12 cellular contexts compared by ENCODE assay signal in genomic region chr10:98308602-98309365, GRCh38. TPM values are rescaled to one million over a fixed set of nuclear protein-coding genes. Genes with fewer than 3 reads are reported as not detected.
DNase-seq lines count a peak whose midpoint lies in the region; ATAC-seq and TF ChIP-seq lines count a peak whose summit lies in the region.
"Had no signal": no experiment of that assay in that cellular context is flagged by ENCODE, and none has a peak within 500 bp of the region (broad histone marks: within the 10 kb centered on the region; RNA-seq: fewer than 3 reads in every experiment).

No MANE protein-coding gene starts in this region.

- no peak overlapping the region for H2BK15ac ChIP-seq in neuronal stem cell (ENCODE audit: low read length)

- no peak overlapping the region for H2BK120ac ChIP-seq in neuronal stem cell (ENCODE audit: low read depth, low read length)

- H3K9me3 Mint-ChIP-seq in Caco-2 (ENCODE audit: unreplicated experiment): no peaks in the 10 kb centered on the region
- H3K9me3 Mint-ChIP-seq: activated T-helper 2 cell treated with anti-CD3 and anti-CD28 coated beads, Interferon-gamma antibody, Interleukin-2, Interleukin-4, amounts not matched to agents 10 μg/mL and 5 μg/mL and 100 μg/mL, durations not matched to agents 14 hours and 24 hours and 36 hours; dendritic cell treated with granulocyte-macrophage colony-stimulating factor and Interleukin-4, amounts not matched to agents 40 ng/mL and 50 ng/mL, for 4 days had no signal

- no peaks in the 10 kb centered on the region for H3K79me1 ChIP-seq in neuronal stem cell (ENCODE audit: low read depth, low read length)

- no peak overlapping the region for H3K9ac ChIP-seq in neuronal stem cell (ENCODE audit: low read depth, low read length, poor library complexity)

- no peaks in the 10 kb centered on the region for H3K36me3 Mint-ChIP-seq in Caco-2 (ENCODE audit: insufficient read depth, unreplicated experiment)

- no peak overlapping the region for H3K23ac ChIP-seq in neuronal stem cell (ENCODE audit: low read depth, low read length, poor library complexity)

- H2AK5ac ChIP-seq in neuronal stem cell (ENCODE audit: low read depth, low read length): no peak overlapping the region

- no peaks in the 10 kb centered on the region for H3K9me3 ChIP-seq in Caco-2
- H3K9me3 ChIP-seq in neuronal stem cell (replicated peaks in 1 of 2; ENCODE audit: control insufficient read depth in 2 of 2, insufficient read depth in 1 of 2, low read depth in 1 of 2, low read length in 2 of 2): no peaks in the 10 kb centered on the region
- H3K9me3 ChIP-seq: right lobe of liver had no signal

- DNase-seq in Caco-2 (no peak), NCI-H2227 (lab: John Stamatoyannopoulos, UW; ENCODE audit: unreplicated experiment) (peak; percentile 43), erythroblast (lab: John Stamatoyannopoulos, UW) (peak; percentile 5 to 10), neuronal stem cell (ENCODE audit: low spot score) (no peak)
- DNase-seq in activated CD8-positive, alpha-beta memory T cell treated with anti-CD3 and anti-CD28 coated beads, Interleukin-2, amount 50 U/mL, for 4 hours: no peak
- DNase-seq in activated CD4-positive, CD25-positive, alpha-beta regulatory T cell (lab: John Stamatoyannopoulos, UW): no peak
- DNase-seq: DMS79 treated with DMSO at 0.1 percent for 48 hours had no signal

- no peak overlapping the region for H2BK5ac ChIP-seq in neuronal stem cell (ENCODE audit: low read length)

- no peak overlapping the region for H4K91ac ChIP-seq in neuronal stem cell (ENCODE audit: low read depth, low read length, poor library complexity)

- WGBS in neuronal stem cell (ENCODE audit: extremely low coverage in 2 of 2, insufficient read length in 2 of 2, insufficient replicate concordance in 1 of 2), 2 donors: no CpG with 5 or more reads among the region's 15 CpGs

- TF ChIP-seq POLR2A in erythroblast (IDR thresholded peaks at IDR 0.05; ENCODE audit: low read length): no peak

- H3K18ac ChIP-seq in neuronal stem cell (ENCODE audit: low read length): no peak overlapping the region

- peak overlapping the region; percentile 57 for H3K4me3 Mint-ChIP-seq in Caco-2 (ENCODE audit: unreplicated experiment)
- H3K4me3 Mint-ChIP-seq: dendritic cell treated with granulocyte-macrophage colony-stimulating factor and Interleukin-4, amounts not matched to agents 40 ng/mL and 50 ng/mL, for 4 days had no signal

- no peak overlapping the region for H4K8ac ChIP-seq in neuronal stem cell (ENCODE audit: low read depth, low read length)

- H3K4ac ChIP-seq in neuronal stem cell (ENCODE audit: low read length): no peak overlapping the region

- H3K36me3 ChIP-seq in Caco-2 (ENCODE audit: control insufficient read depth, insufficient read depth, low read length) (no peaks in the 10 kb centered on the region), neuronal stem cell (replicated peaks in 1 of 2; ENCODE audit: control insufficient read depth in 2 of 2, insufficient read depth in 2 of 2, low read length in 2 of 2) (no peaks in the 10 kb centered on the region)
- H3K36me3 ChIP-seq: right lobe of liver had no signal

- peaks cover 9% of the 10 kb centered on the region for H3K27me3 Mint-ChIP-seq in Caco-2 (ENCODE audit: insufficient read depth, unreplicated experiment)

- H3K27me3 ChIP-seq in Caco-2 (replicated peaks; ENCODE audit: control insufficient read depth, insufficient read depth, low read length) (no peaks in the 10 kb centered on the region), neuronal stem cell (ENCODE audit: control insufficient read depth in 3 of 3, insufficient read depth in 3 of 3, low read depth in 1 of 3, low read length in 3 of 3) (peaks cover 0 to 11% (median 0%) of the 10 kb centered on the region in 3 experiments)

- peaks cover 4% of the 10 kb centered on the region; the same call in 1 of the 2 replicates for H3K4me1 ChIP-seq in Caco-2
- peaks cover 0 to 6% of the 10 kb centered on the region in 2 donors for H3K4me1 ChIP-seq in neuronal stem cell (ENCODE audit: control insufficient read depth in 2 of 2, insufficient read depth in 1 of 2, low read depth in 1 of 2, low read length in 2 of 2)
- H3K4me1 ChIP-seq: right lobe of liver had no signal

- no peak overlapping the region for H3K14ac ChIP-seq in neuronal stem cell (ENCODE audit: low read length)

- H2AFZ ChIP-seq in neuronal stem cell (ENCODE audit: low read length): peak overlapping the region; percentile 87

- H3K4me1 Mint-ChIP-seq in Caco-2 (ENCODE audit: low read depth, unreplicated experiment): no peaks in the 10 kb centered on the region

- BruUV-seq in Caco-2 (replicated peaks; lab: Mats Ljungman, UMichigan): no TSS peak

- POLR2A ChIA-PET in Caco-2 (lab: Charles Lee): interaction anchor here (0.6 kb wide), 1 partner anchor 37 kb away, joined by 3 read pairs; no protein-coding TSS in a partner anchor

- H2BK12ac ChIP-seq in neuronal stem cell (ENCODE audit: low read length): no peak overlapping the region

- no peak overlapping the region for H3K27ac ChIP-seq in neuronal stem cell (replicated peaks; ENCODE audit: low read length)
- H3K27ac ChIP-seq: right lobe of liver had no signal

- ATAC-seq in HG03432 (IDR thresholded peaks at IDR 0.05; ENCODE audit: unreplicated experiment): no peak
- ATAC-seq in GM18907 (IDR thresholded peaks at IDR 0.05; ENCODE audit: unreplicated experiment): no peak

- H3K4me3 ChIP-seq in Caco-2 (ENCODE audit: low read depth, low read length): 0 out of 2 replicates have a peak overlapping the region, but pooled peaks have one; percentile 3
- peak overlapping the region in 1 of 2 donors; percentile 28 for H3K4me3 ChIP-seq in neuronal stem cell (ENCODE audit: low read length in 2 of 2)
- H3K4me3 ChIP-seq: right lobe of liver had no signal

- peak overlapping the region; percentile 38 for H3K4me2 ChIP-seq in neuronal stem cell (ENCODE audit: insufficient read depth, low read length, poor library complexity, severe bottlenecking)

- intact Hi-C loops in Caco-2 (cut with micrococcal nuclease; ENCODE audit: unreplicated experiment): loop anchor here (1.0 to 2.0 kb wide), 5 partner anchors 38 to 394 kb away; no protein-coding TSS in a partner anchor

- CTCF ChIA-PET in Caco-2 (lab: Charles Lee): interaction anchor here (0.5 to 3.1 kb wide), 13 partner anchors 9 to 883 kb away, joined by 3 to 56 read pairs (median 4); partner anchors contain the start of genes LOXL4 and R3HCC1L

- peak overlapping the region; percentile 62 for H3K27ac Mint-ChIP-seq in Caco-2 (ENCODE audit: unreplicated experiment)
- H3K27ac Mint-ChIP-seq: activated T-helper 2 cell treated with anti-CD3 and anti-CD28 coated beads, Interferon-gamma antibody, Interleukin-2, Interleukin-4, amounts not matched to agents 10 μg/mL and 5 μg/mL and 100 μg/mL, durations not matched to agents 14 hours and 24 hours and 36 hours; dendritic cell treated with granulocyte-macrophage colony-stimulating factor and Interleukin-4, amounts not matched to agents 40 ng/mL and 50 ng/mL, for 4 days had no signal

- TF ChIP-seq CTCF in Caco-2 (IDR thresholded peaks at IDR 0.05; ENCODE audit: insufficient read depth in 1 of 2, low read depth in 1 of 2, low read length in 1 of 2, severe bottlenecking in 1 of 2, unreplicated experiment in 1 of 2): no peak

RNA-seq across cellular contexts. Expression of gene LOXL4, which starts 40.8 kb away (rescaled TPM):
- 2.1 and 3.7 TPM in 2 replicates for total RNA-seq in Caco-2 (2022)
- 1.9 TPM for polyA plus RNA-seq in neuronal stem cell (2013, experiment 1 of 2)
- polyA plus RNA-seq in neuronal stem cell (2013, experiment 2 of 2): 1.9 TPM
- total RNA-seq: activated T-helper 2 cell treated with anti-CD3 and anti-CD28 coated beads, Interferon-gamma antibody, Interleukin-2, Interleukin-4, amounts not matched to agents 10 μg/mL and 5 μg/mL and 100 μg/mL, durations not matched to agents 14 hours and 24 hours and 36 hours had no signal

Comparison
In these comparisons a context has a peak if more than half of its experiments do, and no peak if none do; other contexts are left out.
1. DNase-seq: peak in NCI-H2227 (single experiment) and erythroblast (2 of 2); none in Caco-2 (0 of 2), neuronal stem cell (single experiment), activated CD8-positive, alpha-beta memory T cell treated with anti-CD3 and anti-CD28 coated beads, Interleukin-2, amount 50 U/mL, for 4 hours (single experiment) and activated CD4-positive, CD25-positive, alpha-beta regulatory T cell (0 of 4).